ENCODE assay signal across 19 cellular contexts in genomic region chr6:105522626-105523322, GRCh38.
DNase-seq lines count a peak whose midpoint lies in the region; ATAC-seq, FAIRE-seq and TF ChIP-seq lines count a peak whose summit lies in the region.
"Had no signal": no experiment of that assay in that cellular context is flagged by ENCODE, and none has a peak within 500 bp of the region (broad histone marks: within the 10 kb centered on the region; RNA-seq: fewer than 3 reads in every experiment).

No MANE protein-coding gene starts in this region.

- no peak overlapping the region for H3K27ac ChIP-seq in keratinocyte (ENCODE audit: control insufficient read depth, insufficient read depth, low read length)
- H3K27ac ChIP-seq in hepatocyte: no peak overlapping the region
- H3K27ac ChIP-seq: parathyroid adenoma, upper lobe of left lung, VCaP had no signal

- H3K79me2 ChIP-seq in keratinocyte (ENCODE audit: control insufficient read depth, insufficient read depth, low read length) (no peaks in the 10 kb centered on the region), hepatocyte (no peaks in the 10 kb centered on the region)
- H3K79me2 ChIP-seq: parathyroid adenoma had no signal

- no peaks in the 10 kb centered on the region for H3K9me2 ChIP-seq in hepatocyte (replicated peaks; ENCODE audit: insufficient read depth)

- no peak overlapping the region for H3K9ac ChIP-seq in keratinocyte (ENCODE audit: control insufficient read depth, extremely low read depth, insufficient read depth, low read length)
- H3K9ac ChIP-seq: parathyroid adenoma had no signal

- FAIRE-seq in keratinocyte (lab: Jason Lieb, UNC): peak; percentile 65
- FAIRE-seq: G401.6 had no signal

- H3K27me3 ChIP-seq in keratinocyte (ENCODE audit: control insufficient read depth, extremely low read depth, insufficient read depth, low read length): no peaks in the 10 kb centered on the region
- no peaks in the 10 kb centered on the region for H3K27me3 ChIP-seq in hepatocyte
- H3K27me3 ChIP-seq: upper lobe of left lung had no signal

- H3K4me1 ChIP-seq in keratinocyte (ENCODE audit: control insufficient read depth, extremely low read depth, insufficient read depth, low read length) (peaks cover 5% of the 10 kb centered on the region), hepatocyte (ENCODE audit: insufficient read depth) (no peaks in the 10 kb centered on the region)
- H3K4me1 ChIP-seq: parathyroid adenoma, upper lobe of left lung had no signal

- no peak overlapping the region for H3K4me2 ChIP-seq in keratinocyte (ENCODE audit: control insufficient read depth, extremely low read depth, insufficient read depth, low read depth, low read length)
- no peak overlapping the region for H3K4me2 ChIP-seq in hepatocyte

- DNase-seq in activated CD4-positive, CD25-positive, alpha-beta regulatory T cell treated with anti-CD3 and anti-CD28 coated beads, Interleukin-2, amount 50 U/mL, for 72 hours: no peak
- peak; percentile 53 for DNase-seq in HT1080 (ENCODE audit: low read depth)
- DNase-seq in amniotic epithelial cell (ENCODE audit: low read depth): peak; percentile 31
- peak; percentile 5 for DNase-seq in keratinocyte (ENCODE audit: low read depth, low spot score)
- DNase-seq in hepatic stellate cell (ENCODE audit: low spot score): no peak
- DNase-seq in hepatocyte (ENCODE audit: low spot score): no peak
- DNase-seq: activated CD8-positive, alpha-beta memory T cell treated with anti-CD3 and anti-CD28 coated beads, Interleukin-2, amount 10 ng/mL, durations not matched to agents 7 days and 5 days; activated naive CD4-positive, alpha-beta T cell treated with anti-CD3 and anti-CD28 coated beads, Interleukin-2, amount 10 ng/mL, durations not matched to agents 7 days and 5 days; naive thymus-derived CD4-positive, alpha-beta T cell; NCI-H146; NCI-H446; stimulated activated naive CD4-positive, alpha-beta T cell treated with Interleukin-2 at 50 U/mL for 16 hours; SW 1271; upper lobe of left lung had no signal

- dilution Hi-C loops in keratinocyte (cut with MboI; ENCODE audit: extremely low pct_ligation_motif_present, low sequenced_read_pairs): no loop called here

- 81% methylated on average over 3 of the region's 3 CpGs for WGBS in hepatocyte (ENCODE audit: low lambda C conversion rate, missing lambda C conversion rate)

- H4K20me1 ChIP-seq in keratinocyte (ENCODE audit: control insufficient read depth, extremely low read depth, insufficient read depth, low read length) (no peaks in the 10 kb centered on the region), hepatocyte (ENCODE audit: insufficient read depth, poor library complexity, severe bottlenecking) (no peaks in the 10 kb centered on the region)

- ATAC-seq in activated CD4-positive, CD25-positive, alpha-beta regulatory T cell treated with anti-CD3 and anti-CD28 coated beads, Interleukin-2, amount 50 U/mL, for 24 hours: peak; percentile 44 to 62
- no peak for ATAC-seq in HG03039 (IDR thresholded peaks at IDR 0.05; ENCODE audit: unreplicated experiment)
- ATAC-seq: activated CD8-positive, alpha-beta memory T cell treated with anti-CD3 and anti-CD28 coated beads, Interleukin-2, amount 10 ng/mL, durations not matched to agents 7 days and 5 days; naive thymus-derived CD4-positive, alpha-beta T cell had no signal

- TF ChIP-seq CTCF in keratinocyte (optimal IDR thresholded peaks at IDR 0.05 in 1 of 3, IDR thresholded peaks at IDR 0.05 in 1 of 3, conservative IDR thresholded peaks at IDR 0.05 in 1 of 3; ENCODE audit: extremely low read depth in 1 of 3, insufficient read depth in 2 of 3, low read length in 3 of 3) (no peak), hepatocyte (IDR thresholded peaks at IDR 0.05; ENCODE audit: poor library complexity) (no peak)

- H3K9me3 ChIP-seq in keratinocyte (ENCODE audit: control insufficient read depth, low read depth, low read length) (no peaks in the 10 kb centered on the region), hepatocyte (ENCODE audit: low read depth) (no peaks in the 10 kb centered on the region)

- H2AFZ ChIP-seq in keratinocyte (ENCODE audit: control insufficient read depth, low read length) (no peak overlapping the region), hepatocyte (no peak overlapping the region)
- H2AFZ ChIP-seq: parathyroid adenoma had no signal

- no peaks in the 10 kb centered on the region for H3K9me1 ChIP-seq in keratinocyte (ENCODE audit: control insufficient read depth, extremely low read depth, insufficient read depth, low read length)

- H3K4me3 ChIP-seq in keratinocyte (ENCODE audit: control insufficient read depth in 2 of 3, extremely low read depth in 1 of 3, insufficient read depth in 2 of 3, low read depth in 1 of 3, low read length in 3 of 3): no peak overlapping the region
- no peak overlapping the region for H3K4me3 ChIP-seq in hepatocyte
- H3K4me3 ChIP-seq: upper lobe of left lung had no signal

- H3K36me3 ChIP-seq in keratinocyte (ENCODE audit: control insufficient read depth in 2 of 2, extremely low read depth in 1 of 2, insufficient read depth in 2 of 2, low read length in 2 of 2): no peaks in the 10 kb centered on the region
- H3K36me3 ChIP-seq in hepatocyte (replicated peaks; ENCODE audit: insufficient read depth, low read depth): peaks cover 3% of the 10 kb centered on the region
- H3K36me3 ChIP-seq: upper lobe of left lung had no signal

Comparison
In these comparisons a context has a peak if more than half of its experiments do, and no peak if none do; other contexts are left out.
1. DNase-seq: peak in HT1080 (single experiment), amniotic epithelial cell (single experiment) and keratinocyte (single experiment); none in activated CD4-positive, CD25-positive, alpha-beta regulatory T cell treated with anti-CD3 and anti-CD28 coated beads, Interleukin-2, amount 50 U/mL, for 72 hours (single experiment), hepatic stellate cell (single experiment) and hepatocyte (single experiment).